In genomic region chr1:184387871-184388670, GRCh38 we compare ENCODE assay signal across 8 cellular contexts. TPM values are rescaled to one million over a fixed set of nuclear protein-coding genes. Genes with fewer than 3 reads are reported as not detected.
DNase-seq lines count a peak whose midpoint lies in the region; ATAC-seq and TF ChIP-seq lines count a peak whose summit lies in the region.

No MANE protein-coding gene starts in this region.

- H3K27me3 ChIP-seq in right atrium auricular region, result no peaks in the 10 kb centered on the region

- no peaks in the 10 kb centered on the region for H3K36me3 ChIP-seq in right atrium auricular region

- peak overlapping the region; percentile 96 to 97 for H3K4me3 ChIP-seq in right atrium auricular region

- H3K4me1 ChIP-seq in right atrium auricular region, result peaks cover 0 to 35% of the 10 kb centered on the region in 2 donors

- DNase-seq in NCI-H82 (lab: John Stamatoyannopoulos, UW) (peak; percentile 65), NCI-H82 treated with DMSO at 0.1 percent for 48 hours (lab: John Stamatoyannopoulos, UW; ENCODE audit: unreplicated experiment) (no peak), NCI-H345 treated with DMSO at 0.1 percent for 48 hours (lab: John Stamatoyannopoulos, UW; ENCODE audit: unreplicated experiment) (peak; percentile 61), right atrium auricular region (ENCODE audit: low spot score) (peak; percentile 63), pons (ENCODE audit: low spot score) (peak; percentile 26), epidermal melanocyte (ENCODE audit: insufficient read length, low spot score) (no peak)

- H3K27ac ChIP-seq in angular gyrus (ENCODE audit: low read depth, low read length), result peak overlapping the region; percentile 42
- H3K27ac ChIP-seq in right atrium auricular region, result peak overlapping the region; percentile 94 to 96

- ATAC-seq in GM18502 (IDR thresholded peaks at IDR 0.05; ENCODE audit: poor library complexity, unreplicated experiment), result no peak

- TF ChIP-seq CTCF in right atrium auricular region (IDR thresholded peaks at IDR 0.05), result peak in 1 of 2 donors; percentile 54

- no peaks in the 10 kb centered on the region for H3K9me3 ChIP-seq in right atrium auricular region

RNA-seq across cellular contexts. Expression of gene C1orf21, which starts 1.2 kb away (rescaled TPM):
- 10 to 100 TPM; 49.4 to 78.5 TPM for total RNA-seq in right atrium auricular region

Comparison
In these comparisons a context has a peak if more than half of its experiments do, and no peak if none do; other contexts are left out.
1. DNase-seq: peak in NCI-H82 (single experiment), NCI-H345 treated with DMSO at 0.1 percent for 48 hours (single experiment), right atrium auricular region (single experiment) and pons (single experiment); none in NCI-H82 treated with DMSO at 0.1 percent for 48 hours (single experiment) and epidermal melanocyte (single experiment).